1 cellular context compared by ENCODE assay signal in the genomic region with DNA sequence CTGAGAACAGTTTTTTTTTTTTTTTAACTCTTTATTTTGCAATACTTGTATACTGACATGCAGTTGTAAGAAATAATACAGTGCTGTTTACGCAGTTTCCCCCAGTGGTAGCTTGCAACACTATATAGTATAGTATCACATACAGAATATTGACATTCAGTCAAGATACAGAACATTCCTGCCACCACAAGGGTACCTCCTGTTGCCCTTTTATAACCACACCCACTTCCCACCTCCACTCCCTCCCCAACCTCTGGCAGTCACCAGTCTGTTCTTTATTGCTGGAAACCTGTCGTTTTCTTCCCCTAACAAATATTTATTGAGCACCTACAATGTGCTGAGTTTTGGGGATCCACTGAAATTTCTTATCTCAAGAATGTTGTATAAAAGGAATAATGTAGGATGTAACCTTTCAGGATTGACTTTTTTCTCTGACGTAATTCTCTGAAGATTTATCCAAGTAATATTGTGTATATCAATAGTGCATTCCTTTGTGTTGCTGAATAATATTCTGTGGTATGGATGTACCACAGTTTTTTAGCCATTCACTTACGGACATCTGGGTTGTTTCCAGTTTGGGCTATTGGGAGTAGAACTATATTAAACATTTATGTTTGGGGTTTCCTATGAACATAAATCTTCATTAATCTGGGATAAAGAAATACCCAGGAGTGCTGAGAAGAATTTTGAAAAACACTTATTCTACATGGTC.
TF ChIP-seq lines count a peak whose summit lies in the region.

No MANE protein-coding gene starts in this region.

TF ChIP-seq in WTC11, 78 proteins besides CTCF, POLR2A, EP300 and RAD21 (continued from another document):
- TF ChIP-seq, protein P1, sequence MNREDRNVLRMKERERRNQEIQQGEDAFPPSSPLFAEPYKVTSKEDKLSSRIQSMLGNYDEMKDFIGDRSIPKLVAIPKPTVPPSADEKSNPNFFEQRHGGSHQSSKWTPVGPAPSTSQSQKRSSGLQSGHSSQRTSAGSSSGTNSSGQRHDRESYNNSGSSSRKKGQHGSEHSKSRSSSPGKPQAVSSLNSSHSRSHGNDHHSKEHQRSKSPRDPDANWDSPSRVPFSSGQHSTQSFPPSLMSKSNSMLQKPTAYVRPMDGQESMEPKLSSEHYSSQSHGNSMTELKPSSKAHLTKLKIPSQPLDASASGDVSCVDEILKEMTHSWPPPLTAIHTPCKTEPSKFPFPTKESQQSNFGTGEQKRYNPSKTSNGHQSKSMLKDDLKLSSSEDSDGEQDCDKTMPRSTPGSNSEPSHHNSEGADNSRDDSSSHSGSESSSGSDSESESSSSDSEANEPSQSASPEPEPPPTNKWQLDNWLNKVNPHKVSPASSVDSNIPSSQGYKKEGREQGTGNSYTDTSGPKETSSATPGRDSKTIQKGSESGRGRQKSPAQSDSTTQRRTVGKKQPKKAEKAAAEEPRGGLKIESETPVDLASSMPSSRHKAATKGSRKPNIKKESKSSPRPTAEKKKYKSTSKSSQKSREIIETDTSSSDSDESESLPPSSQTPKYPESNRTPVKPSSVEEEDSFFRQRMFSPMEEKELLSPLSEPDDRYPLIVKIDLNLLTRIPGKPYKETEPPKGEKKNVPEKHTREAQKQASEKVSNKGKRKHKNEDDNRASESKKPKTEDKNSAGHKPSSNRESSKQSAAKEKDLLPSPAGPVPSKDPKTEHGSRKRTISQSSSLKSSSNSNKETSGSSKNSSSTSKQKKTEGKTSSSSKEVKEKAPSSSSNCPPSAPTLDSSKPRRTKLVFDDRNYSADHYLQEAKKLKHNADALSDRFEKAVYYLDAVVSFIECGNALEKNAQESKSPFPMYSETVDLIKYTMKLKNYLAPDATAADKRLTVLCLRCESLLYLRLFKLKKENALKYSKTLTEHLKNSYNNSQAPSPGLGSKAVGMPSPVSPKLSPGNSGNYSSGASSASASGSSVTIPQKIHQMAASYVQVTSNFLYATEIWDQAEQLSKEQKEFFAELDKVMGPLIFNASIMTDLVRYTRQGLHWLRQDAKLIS (CRISPR knock-in tag; IDR thresholded peaks at IDR 0.05; ENCODE audit: borderline replicate concordance) = no peak
- TF ChIP-seq, protein P2, sequence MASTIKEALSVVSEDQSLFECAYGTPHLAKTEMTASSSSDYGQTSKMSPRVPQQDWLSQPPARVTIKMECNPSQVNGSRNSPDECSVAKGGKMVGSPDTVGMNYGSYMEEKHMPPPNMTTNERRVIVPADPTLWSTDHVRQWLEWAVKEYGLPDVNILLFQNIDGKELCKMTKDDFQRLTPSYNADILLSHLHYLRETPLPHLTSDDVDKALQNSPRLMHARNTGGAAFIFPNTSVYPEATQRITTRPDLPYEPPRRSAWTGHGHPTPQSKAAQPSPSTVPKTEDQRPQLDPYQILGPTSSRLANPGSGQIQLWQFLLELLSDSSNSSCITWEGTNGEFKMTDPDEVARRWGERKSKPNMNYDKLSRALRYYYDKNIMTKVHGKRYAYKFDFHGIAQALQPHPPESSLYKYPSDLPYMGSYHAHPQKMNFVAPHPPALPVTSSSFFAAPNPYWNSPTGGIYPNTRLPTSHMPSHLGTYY (CRISPR knock-in tag; IDR thresholded peaks at IDR 0.05) = no peak
- TF ChIP-seq, protein P3, sequence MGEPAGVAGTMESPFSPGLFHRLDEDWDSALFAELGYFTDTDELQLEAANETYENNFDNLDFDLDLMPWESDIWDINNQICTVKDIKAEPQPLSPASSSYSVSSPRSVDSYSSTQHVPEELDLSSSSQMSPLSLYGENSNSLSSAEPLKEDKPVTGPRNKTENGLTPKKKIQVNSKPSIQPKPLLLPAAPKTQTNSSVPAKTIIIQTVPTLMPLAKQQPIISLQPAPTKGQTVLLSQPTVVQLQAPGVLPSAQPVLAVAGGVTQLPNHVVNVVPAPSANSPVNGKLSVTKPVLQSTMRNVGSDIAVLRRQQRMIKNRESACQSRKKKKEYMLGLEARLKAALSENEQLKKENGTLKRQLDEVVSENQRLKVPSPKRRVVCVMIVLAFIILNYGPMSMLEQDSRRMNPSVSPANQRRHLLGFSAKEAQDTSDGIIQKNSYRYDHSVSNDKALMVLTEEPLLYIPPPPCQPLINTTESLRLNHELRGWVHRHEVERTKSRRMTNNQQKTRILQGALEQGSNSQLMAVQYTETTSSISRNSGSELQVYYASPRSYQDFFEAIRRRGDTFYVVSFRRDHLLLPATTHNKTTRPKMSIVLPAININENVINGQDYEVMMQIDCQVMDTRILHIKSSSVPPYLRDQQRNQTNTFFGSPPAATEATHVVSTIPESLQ (CRISPR knock-in tag; IDR thresholded peaks at IDR 0.05) = no peak
- TF ChIP-seq, protein P4, sequence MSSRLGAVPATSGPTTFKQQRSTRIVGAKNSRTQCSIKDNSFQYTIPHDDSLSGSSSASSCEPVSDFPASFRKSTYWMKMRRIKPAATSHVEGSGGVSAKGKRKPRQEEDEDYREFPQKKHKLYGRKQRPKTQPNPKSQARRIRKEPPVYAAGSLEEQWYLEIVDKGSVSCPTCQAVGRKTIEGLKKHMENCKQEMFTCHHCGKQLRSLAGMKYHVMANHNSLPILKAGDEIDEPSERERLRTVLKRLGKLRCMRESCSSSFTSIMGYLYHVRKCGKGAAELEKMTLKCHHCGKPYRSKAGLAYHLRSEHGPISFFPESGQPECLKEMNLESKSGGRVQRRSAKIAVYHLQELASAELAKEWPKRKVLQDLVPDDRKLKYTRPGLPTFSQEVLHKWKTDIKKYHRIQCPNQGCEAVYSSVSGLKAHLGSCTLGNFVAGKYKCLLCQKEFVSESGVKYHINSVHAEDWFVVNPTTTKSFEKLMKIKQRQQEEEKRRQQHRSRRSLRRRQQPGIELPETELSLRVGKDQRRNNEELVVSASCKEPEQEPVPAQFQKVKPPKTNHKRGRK (CRISPR knock-in tag; IDR thresholded peaks at IDR 0.05; ENCODE audit: borderline replicate concordance) = no peak
- TF ChIP-seq SMAD4 (CRISPR knock-in tag; IDR thresholded peaks at IDR 0.05) = no peak
TF ChIP-seq in WTC11: peak in this region for 0.
